ENCODE assay signal across 18 cellular contexts in the genomic region with DNA sequence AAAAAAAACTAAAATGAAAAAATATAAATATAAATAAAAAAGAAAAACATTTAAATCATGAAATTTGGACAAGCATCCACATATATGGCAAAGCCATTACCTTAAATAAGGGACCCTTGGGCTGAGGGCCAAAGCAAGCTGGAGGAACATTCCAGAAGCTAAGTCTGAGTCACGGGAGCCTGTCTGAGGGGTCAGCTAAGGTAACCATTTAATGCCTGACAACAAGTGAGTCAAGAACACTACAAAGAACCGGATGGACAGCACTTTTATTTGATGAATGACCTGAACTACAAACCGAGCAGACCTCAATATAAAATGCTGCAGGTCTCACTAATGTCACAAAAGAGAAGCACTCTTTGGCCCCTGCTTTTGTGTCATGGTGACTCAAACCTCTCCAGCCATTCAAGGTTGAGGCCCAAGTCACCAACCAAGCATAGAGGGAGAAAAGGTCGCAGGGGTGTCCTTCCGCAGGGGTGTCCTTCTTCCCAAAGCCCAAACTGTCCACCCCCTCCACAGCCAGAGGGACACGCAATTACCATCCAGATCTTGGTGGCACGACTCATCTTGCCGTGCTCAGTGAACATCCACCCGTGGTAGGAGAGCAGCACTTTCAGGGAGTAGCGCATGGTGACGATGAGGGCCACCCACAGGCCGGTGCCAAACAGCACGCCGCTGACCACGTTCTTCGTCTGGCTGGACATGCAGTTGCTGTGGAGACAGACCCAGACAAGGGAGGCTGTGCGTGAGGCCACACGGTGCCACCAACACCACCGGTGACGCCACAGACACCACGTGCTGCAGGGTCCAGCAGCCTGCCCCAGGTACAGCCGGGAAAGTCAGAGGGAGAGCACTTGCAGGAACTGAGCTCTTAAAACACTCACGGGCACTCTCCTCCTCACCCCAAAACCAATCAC. TPM values are rescaled to one million over a fixed set of nuclear protein-coding genes. Genes with fewer than 3 reads are reported as not detected.
DNase-seq lines count a peak whose midpoint lies in the region; ATAC-seq and TF ChIP-seq lines count a peak whose summit lies in the region.
"Had no signal": no experiment of that assay in that cellular context is flagged by ENCODE, and none has a peak within 500 bp of the region (broad histone marks: within the 10 kb centered on the region; RNA-seq: fewer than 3 reads in every experiment).

No MANE protein-coding gene starts in this region.

- TF ChIP-seq CTCF in BJ (IDR thresholded peaks at IDR 0.05; ENCODE audit: insufficient read depth, low read depth, low read length) (no peak), osteocyte (IDR thresholded peaks at IDR 0.05) (no peak)

- peak; percentile 31 for DNase-seq in BJ (ENCODE audit: low read depth)
- DNase-seq in RPMI7951 (ENCODE audit: low read depth): peak; percentile 71
- no peak for DNase-seq in osteocyte (ENCODE audit: extremely low spot score, unreplicated experiment)
- no peak for DNase-seq in NCI-H2196 (lab: John Stamatoyannopoulos, UW; ENCODE audit: unreplicated experiment)
- no peak for DNase-seq in activated CD8-positive, alpha-beta memory T cell treated with anti-CD3 and anti-CD28 coated beads, Interleukin-2, amount 50 U/mL, for 4 hours
- DNase-seq in NCI-H510A treated with DMSO at 0.1 percent for 48 hours (lab: John Stamatoyannopoulos, UW): no peak
- DNase-seq: activated T-cell treated with anti-CD3 and anti-CD28 coated beads, Interleukin-2, amount 50 U/mL, for 4 hours; CD4-positive, alpha-beta T cell; GF-D8; KBM-7; NCI-H2081; NK-92 treated with Interleukin-12 subunit alpha and Interleukin-12 subunit beta, amount 100 ng/mL, for 24 hours; psoas muscle; stimulated activated CD4-positive, alpha-beta T cell treated with anti-CD3 and anti-CD28 coated beads, Interleukin-4, amount 100 ng/mL, for 1 hour; stimulated activated naive CD4-positive, alpha-beta T cell treated with Interleukin-2 at 50 U/mL for 16 hours had no signal

- no peak overlapping the region for H3K4me3 ChIP-seq in BJ (ENCODE audit: low read depth, low read length)
- H3K4me3 ChIP-seq: cardiac muscle cell, psoas muscle had no signal

- peaks cover 42% of the 10 kb centered on the region for H3K36me3 Mint-ChIP-seq in osteocyte (ENCODE audit: unreplicated experiment)

- no peaks in the 10 kb centered on the region for H3K27me3 ChIP-seq in BJ (ENCODE audit: control insufficient read depth, insufficient read depth, low read length)
- H3K27me3 ChIP-seq: cardiac muscle cell had no signal

- peaks cover 16% of the 10 kb centered on the region for H3K36me3 ChIP-seq in BJ (ENCODE audit: control insufficient read depth, insufficient read depth, low read length)
- H3K36me3 ChIP-seq: cardiac muscle cell had no signal

- ATAC-seq in esophagus mucosa: peak; percentile 41
- no peak for ATAC-seq in GM19395 (IDR thresholded peaks at IDR 0.05; ENCODE audit: unreplicated experiment)
- ATAC-seq: activated T-cell treated with anti-CD3 and anti-CD28 coated beads, Interleukin-2, amount 50 U/mL, for 4 hours; psoas muscle had no signal

- H3K4me1 Mint-ChIP-seq in osteocyte (ENCODE audit: unreplicated experiment): peaks cover 21% of the 10 kb centered on the region

- no peaks in the 10 kb centered on the region for H3K27me3 Mint-ChIP-seq in osteocyte (ENCODE audit: unreplicated experiment)
- H3K27me3 Mint-ChIP-seq: CD4-positive, alpha-beta T cell had no signal

- POLR2A ChIA-PET in BJ (lab: Charles Lee): no interaction called here

- H3K9me3 Mint-ChIP-seq in osteocyte (ENCODE audit: unreplicated experiment): no peaks in the 10 kb centered on the region
- H3K9me3 Mint-ChIP-seq: activated T-cell treated with anti-CD3 and anti-CD28 coated beads, Interleukin-2, amount 50 U/mL, for 4 hours; CD4-positive, alpha-beta T cell had no signal

- CTCF ChIA-PET in BJ (lab: Yijun Ruan, JAX): interaction anchor here (1.1 kb wide), 1 partner anchor 194 kb away, joined by 3 read pairs; no protein-coding TSS in a partner anchor

- H3K4me3 Mint-ChIP-seq in osteocyte (ENCODE audit: unreplicated experiment): no peak overlapping the region
- H3K4me3 Mint-ChIP-seq: activated T-cell treated with anti-CD3 and anti-CD28 coated beads, Interleukin-2, amount 50 U/mL, for 4 hours; CD4-positive, alpha-beta T cell had no signal

- peak overlapping the region; percentile 64 for H3K27ac Mint-ChIP-seq in osteocyte (ENCODE audit: unreplicated experiment)
- H3K27ac Mint-ChIP-seq: CD4-positive, alpha-beta T cell had no signal

RNA-seq across cellular contexts. Expression of gene CPT1A, which starts 34.5 kb away (rescaled TPM):
- 24.2 and 29.8 TPM in 2 replicates for polyA plus RNA-seq in BJ (2011; rRNA removed)
- 47.3 and 56.5 TPM in 2 replicates for polyA minus RNA-seq in BJ (2011; rRNA and poly(A)+ RNA removed)
- total RNA-seq in RPMI7951 (2014; rRNA removed; shearing (Covaris generic)): 29.7 and 34.4 TPM in 2 replicates
- total RNA-seq in esophagus mucosa (23.9 TPM), osteocyte (109 and 117 TPM in 2 replicates)

RNA-seq across cellular contexts. Expression of gene TESMIN, which starts 55.9 kb away (rescaled TPM):
- 1.5 and 2.1 TPM in 2 replicates for polyA plus RNA-seq in BJ (2011; rRNA removed)
- 0.90 TPM in 1 of 2 replicates, not detected in the other for polyA minus RNA-seq in BJ (2011; rRNA and poly(A)+ RNA removed)
- 0.96 and 1.1 TPM in 2 replicates for total RNA-seq in RPMI7951 (2014; rRNA removed; shearing (Covaris generic))
- total RNA-seq in esophagus mucosa (5.2 TPM), osteocyte (0.55 and 0.56 TPM in 2 replicates)

Comparison
In these comparisons a context has a peak if more than half of its experiments do, and no peak if none do; other contexts are left out.
1. DNase-seq: peak in BJ (single experiment) and RPMI7951 (single experiment); none in osteocyte (single experiment), NCI-H2196 (single experiment), activated CD8-positive, alpha-beta memory T cell treated with anti-CD3 and anti-CD28 coated beads, Interleukin-2, amount 50 U/mL, for 4 hours (single experiment) and NCI-H510A treated with DMSO at 0.1 percent for 48 hours (single experiment).